11 cellular contexts compared by ENCODE assay signal in the genomic region with DNA sequence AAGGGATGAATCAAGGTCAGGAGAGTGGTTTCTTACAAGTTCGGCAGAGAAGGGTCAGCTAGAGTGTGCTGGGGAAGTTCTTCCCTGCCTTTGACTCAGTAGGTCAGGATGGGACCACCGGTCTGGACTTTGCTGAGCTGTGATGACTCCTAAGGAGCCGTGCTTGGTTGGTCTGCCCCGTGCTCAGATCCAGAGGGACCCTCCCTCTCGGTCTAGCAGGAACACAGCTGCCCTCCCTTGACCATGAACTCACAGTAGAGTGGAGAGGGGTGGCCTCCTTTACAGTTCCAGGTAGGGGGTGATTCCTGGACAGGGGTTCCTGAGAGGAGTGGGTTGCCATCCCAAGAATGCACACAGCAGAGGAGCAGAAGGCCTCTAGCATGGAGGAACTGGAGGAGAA. TPM values are rescaled to one million over a fixed set of nuclear protein-coding genes. Genes with fewer than 3 reads are reported as not detected.
DNase-seq lines count a peak whose midpoint lies in the region; ATAC-seq, FAIRE-seq and TF ChIP-seq lines count a peak whose summit lies in the region.
"Had no signal": no experiment of that assay in that cellular context is flagged by ENCODE, and none has a peak within 500 bp of the region (broad histone marks: within the 10 kb centered on the region; RNA-seq: fewer than 3 reads in every experiment).

No MANE protein-coding gene starts in this region.

- H3K36me3 Mint-ChIP-seq in T-helper 17 cell (ENCODE audit: low read depth) = peaks cover 9% of the 10 kb centered on the region

- CTCF ChIA-PET in A549 (lab: Yijun Ruan, JAX) = interaction anchor here (0.8 to 3.5 kb wide), 8 partner anchors 8 to 170 kb away, joined by 4 to 36 read pairs (median 5); a partner anchor contains a TSS

- no peak for TF ChIP-seq EP300 in A549 (IDR thresholded peaks at IDR 0.05)

- H3K4me1 ChIP-seq in A549 (peaks cover 80% of the 10 kb centered on the region), iPS-15b (ENCODE audit: control insufficient read depth, insufficient read depth, low read length) (peaks cover 10% of the 10 kb centered on the region)

- H3K27me3 Mint-ChIP-seq in T-helper 17 cell = no peaks in the 10 kb centered on the region

- H3K9ac ChIP-seq in iPS-15b (ENCODE audit: low read depth, low read length) = peak overlapping the region; percentile 41

- no peaks in the 10 kb centered on the region for H3K27me3 ChIP-seq in iPS-15b (ENCODE audit: control insufficient read depth, insufficient read depth, low read length)
- H3K27me3 ChIP-seq: left lung had no signal

- H3K4me3 ChIP-seq in A549 (no peak overlapping the region), iPS-15b (ENCODE audit: low read depth, low read length) (no peak overlapping the region)
- H3K4me3 ChIP-seq: left lung, MG63 had no signal

- H3K27ac Mint-ChIP-seq in T-helper 17 cell = peak overlapping the region; percentile 100

- no peaks in the 10 kb centered on the region for H3K9me3 ChIP-seq in A549
- H3K9me3 ChIP-seq in T-helper 17 cell (ENCODE audit: control insufficient read depth, low read length, poor library complexity, severe bottlenecking) = no peaks in the 10 kb centered on the region
- H3K9me3 ChIP-seq in iPS-15b (ENCODE audit: control insufficient read depth, insufficient read depth, low read length) = no peaks in the 10 kb centered on the region
- H3K9me3 ChIP-seq: left lung, MG63 had no signal

- peak overlapping the region in 1 of 2 experiments; percentile 95; a peak in 4 of 6 replicates for H3K27ac ChIP-seq in A549
- H3K27ac ChIP-seq: left lung had no signal

- intact Hi-C loops in sciatic nerve (cut with DNase I) = no loop called here

- H3K4me2 ChIP-seq in A549 = peak overlapping the region; percentile 98

- TF ChIP-seq CTCF in A549 (IDR thresholded peaks at IDR 0.05) = no peak

- 88% methylated on average over 5 of the region's 5 CpGs for WGBS in A549 (ENCODE audit: missing lambda C conversion rate)

- peaks cover 53% of the 10 kb centered on the region for H3K4me1 Mint-ChIP-seq in T-helper 17 cell

- ATAC-seq in A549 = no peak
- no peak for ATAC-seq in T-helper 17 cell
- ATAC-seq in sciatic nerve = no peak
- ATAC-seq: left lung had no signal

- TF ChIP-seq RAD21 in A549 (conservative IDR thresholded peaks at IDR 0.05 in 1 of 2, IDR thresholded peaks at IDR 0.05 in 1 of 2) = no peak

- POLR2A ChIA-PET in A549 (lab: Yijun Ruan, JAX) = interaction anchor here (3.3 to 4.2 kb wide), 2 partner anchors 9 to 20 kb away, joined by 23 to 27 read pairs; no protein-coding TSS in a partner anchor

- H3K36me3 ChIP-seq in iPS-15b (ENCODE audit: control insufficient read depth, insufficient read depth, low read length) = peaks cover 84% of the 10 kb centered on the region

- no peak for FAIRE-seq in A549 (lab: Jason Lieb, UNC)
- FAIRE-seq in GM12892 (lab: Jason Lieb, UNC) = no peak

- DNase-seq in A549 (ENCODE audit: low read depth in 1 of 2, low spot score in 1 of 2) = no peak
- DNase-seq in GM12892 (ENCODE audit: insufficient read length) = no peak
- DNase-seq in T-helper 17 cell = no peak
- DNase-seq in activated effector memory CD4-positive, alpha-beta T cell treated with anti-CD3 and anti-CD28 coated beads, Interleukin-2, amount 50 U/mL, for 16 hours = no peak
- DNase-seq in sciatic nerve (ENCODE audit: low spot score) = no peak
- no peak for DNase-seq in NCI-H510A (lab: John Stamatoyannopoulos, UW)
- DNase-seq in NCI-H1417 treated with DMSO at 0.1 percent for 48 hours (lab: John Stamatoyannopoulos, UW) = no peak
- DNase-seq: left lung, MG63 had no signal

- TF ChIP-seq POLR2A in A549 (IDR thresholded peaks at IDR 0.05; ENCODE audit: low read length) (no peak), GM12892 (IDR thresholded peaks at IDR 0.05; ENCODE audit: low read depth, low read length) (peak; percentile 56; the same call in 1 of the 2 replicates)

- peak overlapping the region; percentile 71 for H3K4me3 Mint-ChIP-seq in T-helper 17 cell

TF ChIP-seq in A549, 52 proteins besides CTCF, POLR2A, EP300 and RAD21:
- TF ChIP-seq TP53 (CRISPR knock-in tag; IDR thresholded peaks at IDR 0.05) (peak; percentile 38; the same call in 1 of the 2 replicates), ZC3H11A (IDR thresholded peaks at IDR 0.05) (no peak), RARB (CRISPR knock-in tag; IDR thresholded peaks at IDR 0.05) (peak; percentile 36; the same call in 1 of the 2 replicates), HOXA7 (CRISPR knock-in tag; IDR thresholded peaks at IDR 0.05) (0 out of 2 replicates have a peak, but pooled peaks have one; percentile 71), POLR2AphosphoS2 (conservative IDR thresholded peaks at IDR 0.05; ENCODE audit: low read length) (peak; percentile 88)
- TF ChIP-seq, protein P1, sequence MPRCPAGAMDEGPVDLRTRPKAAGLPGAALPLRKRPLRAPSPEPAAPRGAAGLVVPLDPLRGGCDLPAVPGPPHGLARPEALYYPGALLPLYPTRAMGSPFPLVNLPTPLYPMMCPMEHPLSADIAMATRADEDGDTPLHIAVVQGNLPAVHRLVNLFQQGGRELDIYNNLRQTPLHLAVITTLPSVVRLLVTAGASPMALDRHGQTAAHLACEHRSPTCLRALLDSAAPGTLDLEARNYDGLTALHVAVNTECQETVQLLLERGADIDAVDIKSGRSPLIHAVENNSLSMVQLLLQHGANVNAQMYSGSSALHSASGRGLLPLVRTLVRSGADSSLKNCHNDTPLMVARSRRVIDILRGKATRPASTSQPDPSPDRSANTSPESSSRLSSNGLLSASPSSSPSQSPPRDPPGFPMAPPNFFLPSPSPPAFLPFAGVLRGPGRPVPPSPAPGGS (IDR thresholded peaks at IDR 0.05) = no peak
- TF ChIP-seq, protein P2, sequence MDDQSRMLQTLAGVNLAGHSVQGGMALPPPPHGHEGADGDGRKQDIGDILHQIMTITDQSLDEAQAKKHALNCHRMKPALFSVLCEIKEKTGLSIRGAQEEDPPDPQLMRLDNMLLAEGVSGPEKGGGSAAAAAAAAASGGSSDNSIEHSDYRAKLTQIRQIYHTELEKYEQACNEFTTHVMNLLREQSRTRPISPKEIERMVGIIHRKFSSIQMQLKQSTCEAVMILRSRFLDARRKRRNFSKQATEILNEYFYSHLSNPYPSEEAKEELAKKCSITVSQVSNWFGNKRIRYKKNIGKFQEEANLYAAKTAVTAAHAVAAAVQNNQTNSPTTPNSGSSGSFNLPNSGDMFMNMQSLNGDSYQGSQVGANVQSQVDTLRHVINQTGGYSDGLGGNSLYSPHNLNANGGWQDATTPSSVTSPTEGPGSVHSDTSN (IDR thresholded peaks at IDR 0.05) = peak; percentile 46; the same call in 1 of the 2 replicates
- TF ChIP-seq, protein P3, sequence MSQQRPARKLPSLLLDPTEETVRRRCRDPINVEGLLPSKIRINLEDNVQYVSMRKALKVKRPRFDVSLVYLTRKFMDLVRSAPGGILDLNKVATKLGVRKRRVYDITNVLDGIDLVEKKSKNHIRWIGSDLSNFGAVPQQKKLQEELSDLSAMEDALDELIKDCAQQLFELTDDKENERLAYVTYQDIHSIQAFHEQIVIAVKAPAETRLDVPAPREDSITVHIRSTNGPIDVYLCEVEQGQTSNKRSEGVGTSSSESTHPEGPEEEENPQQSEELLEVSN (IDR thresholded peaks at IDR 0.05; ENCODE audit: borderline replicate concordance, low read depth) = no peak
- TF ChIP-seq, protein P4, sequence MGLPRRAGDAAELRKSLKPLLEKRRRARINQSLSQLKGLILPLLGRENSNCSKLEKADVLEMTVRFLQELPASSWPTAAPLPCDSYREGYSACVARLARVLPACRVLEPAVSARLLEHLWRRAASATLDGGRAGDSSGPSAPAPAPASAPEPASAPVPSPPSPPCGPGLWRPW (IDR thresholded peaks at IDR 0.05) = no peak

RNA-seq across cellular contexts. Expression of a gene that starts 4.3 kb away (rescaled TPM):
- polyA plus RNA-seq in A549 (2011; rRNA removed) (2,749 and 3,564 TPM in 2 replicates), A549 (2017; fragmentation: RNase III; extraction: RNeasy Plus Mini Kit Qiagen cat#74134 plus additional on column Dnase treatment) (7,778 to 7,989 TPM (median 7,924 TPM) in 3 replicates)
- 3,114 and 3,796 TPM in 2 replicates for polyA plus RNA-seq in A549 (2012; cell fraction: cytosol; rRNA removed)
- 3,748 and 4,898 TPM in 2 replicates for polyA plus RNA-seq in A549 (2012; cell fraction: nucleus; rRNA removed)
- polyA minus RNA-seq in A549 (2011; rRNA and poly(A)+ RNA removed) = 2,997 and 3,081 TPM in 2 replicates
- polyA plus RNA-seq in GM12892 (2012; ENCODE audit: missing spikeins) = 4,494 TPM
- total RNA-seq in T-helper 17 cell (1,000 to 10,000 TPM; 3,299 to 3,349 TPM), sciatic nerve (788 TPM)

RNA-seq across cellular contexts. Expression of a gene that starts 12.7 kb away (rescaled TPM):
- polyA plus RNA-seq in A549 (2011; rRNA removed) (0.52 and 0.57 TPM in 2 replicates), A549 (2017; fragmentation: RNase III; extraction: RNeasy Plus Mini Kit Qiagen cat#74134 plus additional on column Dnase treatment) (0.29 to 0.54 TPM (median 0.29 TPM) in 3 replicates)
- polyA plus RNA-seq in A549 (2012; cell fraction: cytosol; rRNA removed) = 0.53 and 0.65 TPM in 2 replicates
- 0.67 and 0.77 TPM in 2 replicates for polyA plus RNA-seq in A549 (2012; cell fraction: nucleus; rRNA removed)
- 0.41 and 0.58 TPM in 2 replicates for polyA minus RNA-seq in A549 (2011; rRNA and poly(A)+ RNA removed)
- polyA plus RNA-seq in GM12892 (2012; ENCODE audit: missing spikeins) = 249 TPM
- total RNA-seq in T-helper 17 cell (10 to 100 TPM in 1 of 2 donors, 1 to 10 TPM in 1; 1.6 to 27.3 TPM), sciatic nerve (2.1 TPM)

RNA-seq across cellular contexts. Expression of a gene that starts 18.6 kb away (rescaled TPM):
- polyA plus RNA-seq in A549 (2011; rRNA removed) (34.5 and 38.0 TPM in 2 replicates), A549 (2017; fragmentation: RNase III; extraction: RNeasy Plus Mini Kit Qiagen cat#74134 plus additional on column Dnase treatment) (71.5 to 92.9 TPM (median 84.2 TPM) in 3 replicates)
- 113 and 132 TPM in 2 replicates for polyA plus RNA-seq in A549 (2012; cell fraction: cytosol; rRNA removed)
- 335 and 389 TPM in 2 replicates for polyA plus RNA-seq in A549 (2012; cell fraction: nucleus; rRNA removed)
- 33.2 and 39.9 TPM in 2 replicates for polyA minus RNA-seq in A549 (2011; rRNA and poly(A)+ RNA removed)
- 67.2 TPM for polyA plus RNA-seq in GM12892 (2012; ENCODE audit: missing spikeins)
- total RNA-seq in T-helper 17 cell (100 to 1,000 TPM; 929 to 961 TPM), sciatic nerve (137 TPM)

RNA-seq across cellular contexts. Expression of a gene that starts 19.5 kb away (rescaled TPM):
- polyA plus RNA-seq in A549 (2011; rRNA removed) (not detected in 2 replicates), A549 (2017; fragmentation: RNase III; extraction: RNeasy Plus Mini Kit Qiagen cat#74134 plus additional on column Dnase treatment) (not detected in 3 replicates)
- not detected in 2 replicates for polyA plus RNA-seq in A549 (2012; cell fraction: cytosol; rRNA removed)
- polyA plus RNA-seq in A549 (2012; cell fraction: nucleus; rRNA removed) = not detected in 2 replicates
- not detected in 2 replicates for polyA minus RNA-seq in A549 (2011; rRNA and poly(A)+ RNA removed)
- polyA plus RNA-seq in GM12892 (2012; ENCODE audit: missing spikeins) = not detected
- total RNA-seq in T-helper 17 cell (not detected), sciatic nerve (not detected)
- total RNA-seq: left lung, renal cortical epithelial cell had no signal

RNA-seq across cellular contexts. Expression of a gene that starts 19.9 kb away (rescaled TPM):
- polyA plus RNA-seq in A549 (2011; rRNA removed) = not detected in 2 replicates
- polyA plus RNA-seq in A549 (2012; cell fraction: cytosol; rRNA removed) = not detected in 2 replicates
- polyA plus RNA-seq in A549 (2012; cell fraction: nucleus; rRNA removed) = not detected in 2 replicates
- not detected in 3 replicates for polyA plus RNA-seq in A549 (2017; fragmentation: RNase III; extraction: RNeasy Plus Mini Kit Qiagen cat#74134 plus additional on column Dnase treatment)
- polyA minus RNA-seq in A549 (2011; rRNA and poly(A)+ RNA removed) = not detected in 2 replicates
- polyA plus RNA-seq in GM12892 (2012; ENCODE audit: missing spikeins) = not detected
- not detected for total RNA-seq in T-helper 17 cell
- not detected for total RNA-seq in sciatic nerve
- total RNA-seq: left lung, renal cortical epithelial cell had no signal
